ENCODE assay signal across 32 cellular contexts in the genomic region with DNA sequence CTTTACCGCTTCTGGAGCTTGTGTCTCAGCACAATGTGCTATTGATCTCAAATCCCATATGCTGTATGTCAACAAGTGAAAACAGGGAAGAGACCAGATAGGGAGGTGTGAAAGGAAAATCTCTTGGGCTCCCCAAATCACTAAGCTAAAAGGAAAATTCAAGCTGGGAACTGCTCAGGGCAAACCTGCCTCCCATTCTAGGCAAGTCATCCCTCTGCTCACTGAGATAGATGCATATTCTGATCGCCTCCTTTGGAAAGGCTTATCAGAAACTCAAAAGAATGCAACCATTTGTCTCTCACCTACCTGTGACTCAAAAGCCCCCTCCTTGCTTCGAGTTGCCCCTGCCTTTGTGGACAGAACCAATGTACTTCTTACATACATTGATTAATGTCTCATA.
"Had no signal": no experiment of that assay in that cellular context is flagged by ENCODE, and none has a peak within 500 bp of the region (broad histone marks: within the 10 kb centered on the region; RNA-seq: fewer than 3 reads in every experiment).

No MANE protein-coding gene starts in this region.

- H3K4me2 ChIP-seq: PC-9 had no signal

- H3K4me3 ChIP-seq: PC-9, SK-N-MC had no signal

- DNase-seq: activated CD4-positive, alpha-beta memory T cell treated with anti-CD3 and anti-CD28 coated beads, Interleukin-2, amount 10 ng/mL, durations not matched to agents 7 days and 5 days; activated CD4-positive, alpha-beta T cell treated with anti-CD3 and anti-CD28 coated beads for 1 hour; activated CD4-positive, alpha-beta T cell treated with anti-CD3 and anti-CD28 coated beads for 48 hours; activated CD4-positive, CD25-positive, alpha-beta regulatory T cell; activated CD8-positive, alpha-beta memory T cell treated with anti-CD3 and anti-CD28 coated beads for 24 hours; activated CD8-positive, alpha-beta memory T cell treated with anti-CD3 and anti-CD28 coated beads, Interleukin-2, amount 10 ng/mL, durations not matched to agents 7 days and 5 days; activated CD8-positive, alpha-beta memory T cell treated with anti-CD3 and anti-CD28 coated beads, Interleukin-2, amount 50 U/mL, for 48 hours; activated effector memory CD4-positive, alpha-beta T cell treated with Interleukin-2 at 50 U/mL for 16 hours; activated naive CD4-positive, alpha-beta T cell treated with anti-CD3 and anti-CD28 coated beads, Interleukin-2, amount 10 ng/mL, durations not matched to agents 7 days and 5 days; activated naive CD8-positive, alpha-beta T cell treated with anti-CD3 and anti-CD28 coated beads, Interleukin-2, amount 50 U/mL, for 24 hours; activated T-cell treated with anti-CD3 and anti-CD28 coated beads, Interleukin-2, amount 50 U/mL, for 48 hours; anterior cingulate cortex; caudate nucleus; cerebellar nuclear complex; NCI-H1092 treated with DMSO at 0.1 percent for 48 hours; NCI-H1436; NCI-H1694; NCI-H1930; NCI-H2081 treated with DMSO at 0.1 percent for 48 hours; NCI-H226; NCI-H446 treated with DMSO at 0.1 percent for 48 hours; NCI-H524; NCI-H69; NCI-H82; NK-92 treated with Interleukin-12 subunit alpha and Interleukin-12 subunit beta, amount 100 ng/mL, for 24 hours; PC-9; Right ventricle myocardium superior; T1000; WERI-Rb-1 had no signal

- H3K4me1 Mint-ChIP-seq: activated CD4-positive, alpha-beta memory T cell treated with anti-CD3 and anti-CD28 coated beads, Interleukin-2, amount 10 ng/mL, durations not matched to agents 7 days and 5 days; activated CD8-positive, alpha-beta memory T cell treated with anti-CD3 and anti-CD28 coated beads, Interleukin-2, amount 10 ng/mL, durations not matched to agents 7 days and 5 days; activated naive CD4-positive, alpha-beta T cell treated with anti-CD3 and anti-CD28 coated beads, Interleukin-2, amount 10 ng/mL, durations not matched to agents 7 days and 5 days; activated naive CD8-positive, alpha-beta T cell treated with anti-CD3 and anti-CD28 coated beads, Interleukin-2, amount 50 U/mL, for 24 hours had no signal

- H3K9me3 Mint-ChIP-seq: activated CD4-positive, alpha-beta memory T cell treated with anti-CD3 and anti-CD28 coated beads, Interleukin-2, amount 10 ng/mL, durations not matched to agents 7 days and 5 days; activated naive CD4-positive, alpha-beta T cell treated with anti-CD3 and anti-CD28 coated beads, Interleukin-2, amount 10 ng/mL, durations not matched to agents 7 days and 5 days; activated naive CD8-positive, alpha-beta T cell treated with anti-CD3 and anti-CD28 coated beads, Interleukin-2, amount 50 U/mL, for 24 hours had no signal

- H3K36me3 Mint-ChIP-seq: activated CD8-positive, alpha-beta memory T cell treated with anti-CD3 and anti-CD28 coated beads, Interleukin-2, amount 10 ng/mL, durations not matched to agents 7 days and 5 days; activated naive CD4-positive, alpha-beta T cell treated with anti-CD3 and anti-CD28 coated beads, Interleukin-2, amount 10 ng/mL, durations not matched to agents 7 days and 5 days; activated naive CD8-positive, alpha-beta T cell; brain had no signal

- H3K4me3 Mint-ChIP-seq: activated CD4-positive, alpha-beta memory T cell treated with anti-CD3 and anti-CD28 coated beads, Interleukin-2, amount 10 ng/mL, durations not matched to agents 7 days and 5 days; activated CD8-positive, alpha-beta memory T cell treated with anti-CD3 and anti-CD28 coated beads, Interleukin-2, amount 10 ng/mL, durations not matched to agents 7 days and 5 days; activated naive CD4-positive, alpha-beta T cell treated with anti-CD3 and anti-CD28 coated beads, Interleukin-2, amount 10 ng/mL, durations not matched to agents 7 days and 5 days; activated naive CD8-positive, alpha-beta T cell; activated naive CD8-positive, alpha-beta T cell treated with anti-CD3 and anti-CD28 coated beads, Interleukin-2, amount 50 U/mL, for 24 hours; brain had no signal

- H3K27ac Mint-ChIP-seq: activated CD4-positive, alpha-beta memory T cell treated with anti-CD3 and anti-CD28 coated beads, Interleukin-2, amount 10 ng/mL, durations not matched to agents 7 days and 5 days; activated CD8-positive, alpha-beta memory T cell treated with anti-CD3 and anti-CD28 coated beads, Interleukin-2, amount 10 ng/mL, durations not matched to agents 7 days and 5 days; activated naive CD4-positive, alpha-beta T cell treated with anti-CD3 and anti-CD28 coated beads, Interleukin-2, amount 10 ng/mL, durations not matched to agents 7 days and 5 days; activated naive CD8-positive, alpha-beta T cell; activated naive CD8-positive, alpha-beta T cell treated with anti-CD3 and anti-CD28 coated beads, Interleukin-2, amount 50 U/mL, for 24 hours had no signal

- ATAC-seq: activated CD8-positive, alpha-beta memory T cell treated with anti-CD3 and anti-CD28 coated beads, Interleukin-2, amount 10 ng/mL, durations not matched to agents 7 days and 5 days; activated naive CD8-positive, alpha-beta T cell treated with anti-CD3 and anti-CD28 coated beads, Interleukin-2, amount 50 U/mL, for 24 hours had no signal

- H3K36me3 ChIP-seq: WERI-Rb-1 had no signal

- H2AFZ ChIP-seq: PC-9 had no signal

- H3K27ac ChIP-seq: PC-9, SK-N-MC, WERI-Rb-1 had no signal
